In genomic region chr17:78335176-78335575, GRCh38 we compare ENCODE assay signal across 1 cellular context.
TF ChIP-seq lines count a peak whose summit lies in the region.

No MANE protein-coding gene starts in this region.

TF ChIP-seq in HCT116, 20 proteins besides CTCF, POLR2A, EP300 and RAD21:
- TF ChIP-seq SRF (IDR thresholded peaks at IDR 0.05; ENCODE audit: low read depth): no peak
- no peak for TF ChIP-seq YY1 (IDR thresholded peaks at IDR 0.05; ENCODE audit: extremely low read depth, insufficient replicate concordance, low read depth, low read length)
- TF ChIP-seq ZNF274 (IDR thresholded peaks at IDR 0.05; ENCODE audit: low read depth, low read length): no peak
- no peak for TF ChIP-seq CBX3 (IDR thresholded peaks at IDR 0.05; ENCODE audit: low read depth)
- no peak for TF ChIP-seq TCF7L2 (IDR thresholded peaks at IDR 0.05; ENCODE audit: borderline replicate concordance, extremely low read depth, insufficient read depth, insufficient read length)
- TF ChIP-seq REST (IDR thresholded peaks at IDR 0.05; ENCODE audit: low read depth): no peak
- TF ChIP-seq CEBPB (IDR thresholded peaks at IDR 0.05; ENCODE audit: low read depth): no peak
- TF ChIP-seq, protein P1, sequence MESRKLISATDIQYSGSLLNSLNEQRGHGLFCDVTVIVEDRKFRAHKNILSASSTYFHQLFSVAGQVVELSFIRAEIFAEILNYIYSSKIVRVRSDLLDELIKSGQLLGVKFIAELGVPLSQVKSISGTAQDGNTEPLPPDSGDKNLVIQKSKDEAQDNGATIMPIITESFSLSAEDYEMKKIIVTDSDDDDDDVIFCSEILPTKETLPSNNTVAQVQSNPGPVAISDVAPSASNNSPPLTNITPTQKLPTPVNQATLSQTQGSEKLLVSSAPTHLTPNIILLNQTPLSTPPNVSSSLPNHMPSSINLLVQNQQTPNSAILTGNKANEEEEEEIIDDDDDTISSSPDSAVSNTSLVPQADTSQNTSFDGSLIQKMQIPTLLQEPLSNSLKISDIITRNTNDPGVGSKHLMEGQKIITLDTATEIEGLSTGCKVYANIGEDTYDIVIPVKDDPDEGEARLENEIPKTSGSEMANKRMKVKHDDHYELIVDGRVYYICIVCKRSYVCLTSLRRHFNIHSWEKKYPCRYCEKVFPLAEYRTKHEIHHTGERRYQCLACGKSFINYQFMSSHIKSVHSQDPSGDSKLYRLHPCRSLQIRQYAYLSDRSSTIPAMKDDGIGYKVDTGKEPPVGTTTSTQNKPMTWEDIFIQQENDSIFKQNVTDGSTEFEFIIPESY (IDR thresholded peaks at IDR 0.05; ENCODE audit: extremely low read depth, insufficient replicate concordance, low read length): no peak
- TF ChIP-seq EZH2phosphoT487 (IDR thresholded peaks at IDR 0.05; ENCODE audit: borderline replicate concordance): no peak
- no peak for TF ChIP-seq EZH2 (IDR thresholded peaks at IDR 0.05)
- no peak for TF ChIP-seq JUND (IDR thresholded peaks at IDR 0.05)
- no peak for TF ChIP-seq FOSL1 (IDR thresholded peaks at IDR 0.05; ENCODE audit: low read depth)
- TF ChIP-seq SP1 (IDR thresholded peaks at IDR 0.05; ENCODE audit: low read depth): no peak
- TF ChIP-seq, protein P2, sequence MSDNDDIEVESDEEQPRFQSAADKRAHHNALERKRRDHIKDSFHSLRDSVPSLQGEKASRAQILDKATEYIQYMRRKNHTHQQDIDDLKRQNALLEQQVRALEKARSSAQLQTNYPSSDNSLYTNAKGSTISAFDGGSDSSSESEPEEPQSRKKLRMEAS (IDR thresholded peaks at IDR 0.05): no peak
- no peak for TF ChIP-seq ZFX (IDR thresholded peaks at IDR 0.05)
- no peak for TF ChIP-seq SIN3A (IDR thresholded peaks at IDR 0.05; ENCODE audit: low read depth)
- TF ChIP-seq POLR2AphosphoS5 (IDR thresholded peaks at IDR 0.05; ENCODE audit: low read depth, low read length): no peak
- no peak for TF ChIP-seq EGR1 (IDR thresholded peaks at IDR 0.05; ENCODE audit: low read depth)
- TF ChIP-seq ELF1 (IDR thresholded peaks at IDR 0.05; ENCODE audit: borderline replicate concordance, low read depth): no peak
